12 cellular contexts compared by ENCODE assay signal in genomic region chr11:88320149-88320559, GRCh38. TPM values are rescaled to one million over a fixed set of nuclear protein-coding genes. Genes with fewer than 3 reads are reported as not detected.
DNase-seq lines count a peak whose midpoint lies in the region; ATAC-seq and TF ChIP-seq lines count a peak whose summit lies in the region.
"Had no signal": no experiment of that assay in that cellular context is flagged by ENCODE, and none has a peak within 500 bp of the region (broad histone marks: within the 10 kb centered on the region; RNA-seq: fewer than 3 reads in every experiment).

No MANE protein-coding gene starts in this region.

- no peak overlapping the region for H2BK12ac ChIP-seq in mesenchymal stem cell (ENCODE audit: low read length in 2 of 2)

- H2AK5ac ChIP-seq in mesenchymal stem cell (ENCODE audit: low read length, severe bottlenecking) = no peak overlapping the region

- H4K91ac ChIP-seq in mesenchymal stem cell (ENCODE audit: low read length) = no peak overlapping the region

- H3K27me3 ChIP-seq in BJ (ENCODE audit: control insufficient read depth, insufficient read depth, low read length) (no peaks in the 10 kb centered on the region), mesenchymal stem cell (ENCODE audit: control insufficient read depth in 1 of 2, insufficient read depth in 1 of 2, low read length in 2 of 2) (no peaks in the 10 kb centered on the region)

- peaks cover 1% of the 10 kb centered on the region for H3K4me1 ChIP-seq in mesenchymal stem cell (ENCODE audit: control insufficient read depth, insufficient read depth, low read depth, low read length)

- no peak overlapping the region for H3K4ac ChIP-seq in mesenchymal stem cell (ENCODE audit: low read depth in 1 of 2, low read length in 2 of 2)

- ATAC-seq in GM19324 (IDR thresholded peaks at IDR 0.05; ENCODE audit: low FRiP score, unreplicated experiment) = no peak
- ATAC-seq in HG03095 (IDR thresholded peaks at IDR 0.05; ENCODE audit: unreplicated experiment) = no peak
- ATAC-seq: naive thymus-derived CD4-positive, alpha-beta T cell; stimulated activated naive CD8-positive, alpha-beta T cell treated with anti-CD3 and anti-CD28 coated beads, Interleukin-15, Interleukin-2, amounts not matched to agents 100 U/mL and 50 U/mL, for 24 hours had no signal

- no peak overlapping the region for H2AFZ ChIP-seq in mesenchymal stem cell (ENCODE audit: low read depth, low read length)

- H2BK5ac ChIP-seq in mesenchymal stem cell (ENCODE audit: low read depth, low read length, poor library complexity, severe bottlenecking) = no peak overlapping the region

- no peak overlapping the region for H3K4me2 ChIP-seq in mesenchymal stem cell (ENCODE audit: low read length, poor library complexity, severe bottlenecking)

- H3K9ac ChIP-seq in mesenchymal stem cell (ENCODE audit: low read length) = peak overlapping the region; percentile 8

- H3K36me3 ChIP-seq in BJ (ENCODE audit: control insufficient read depth, insufficient read depth, low read length) = no peaks in the 10 kb centered on the region
- H3K36me3 ChIP-seq in mesenchymal stem cell (ENCODE audit: control insufficient read depth in 1 of 2, insufficient read depth in 2 of 2, low read depth in 1 of 2, low read length in 2 of 2) = peaks cover 0 to 13% of the 10 kb centered on the region in 2 experiments

- no peak overlapping the region for H3K14ac ChIP-seq in mesenchymal stem cell (ENCODE audit: low read length in 2 of 2)

- H3K27ac ChIP-seq in mesenchymal stem cell (ENCODE audit: low read length, poor library complexity, severe bottlenecking) = peak overlapping the region; percentile 57

- TF ChIP-seq CTCF in BJ (IDR thresholded peaks at IDR 0.05; ENCODE audit: insufficient read depth, low read depth, low read length) (no peak), HFF-Myc (IDR thresholded peaks at IDR 0.05; ENCODE audit: low read depth, low read length, missing control alignments) (no peak), cardiac fibroblast (IDR thresholded peaks at IDR 0.05; ENCODE audit: low read depth, low read length) (no peak)

- H2BK120ac ChIP-seq in mesenchymal stem cell (ENCODE audit: low read depth, low read length) = no peak overlapping the region

- H3K9me3 ChIP-seq in mesenchymal stem cell (ENCODE audit: control insufficient read depth, low read length) = no peaks in the 10 kb centered on the region

- peaks cover 8% of the 10 kb centered on the region for H3K79me1 ChIP-seq in mesenchymal stem cell (replicated peaks; ENCODE audit: low read length, poor library complexity, severe bottlenecking)

- DNase-seq in BJ (ENCODE audit: low read depth) (peak; percentile 87), HFF-Myc (ENCODE audit: extremely low read depth, low read depth) (peak; percentile 41), cardiac fibroblast (ENCODE audit: low read depth in 2 of 2) (peak; percentile 45 to 66), mesenchymal stem cell (peak; percentile 87), DMS79 treated with DMSO at 0.1 percent for 48 hours (lab: John Stamatoyannopoulos, UW) (no peak)
- DNase-seq in stimulated activated naive CD4-positive, alpha-beta T cell (lab: John Stamatoyannopoulos, UW) = no peak
- DNase-seq: activated T-cell treated with anti-CD3 and anti-CD28 coated beads, Interleukin-2, amount 50 U/mL, for 1 hour; central memory CD4-positive, alpha-beta T cell; naive thymus-derived CD4-positive, alpha-beta T cell; stimulated activated naive CD8-positive, alpha-beta T cell treated with anti-CD3 and anti-CD28 coated beads, Interleukin-15, Interleukin-2, amounts not matched to agents 100 U/mL and 50 U/mL, for 24 hours had no signal

- CTCF ChIA-PET in BJ (lab: Yijun Ruan, JAX) = no interaction called here

- no peak overlapping the region for H3K4me3 ChIP-seq in BJ (ENCODE audit: low read depth, low read length)
- no peak overlapping the region for H3K4me3 ChIP-seq in HFF-Myc (replicated peaks; ENCODE audit: low read depth, low read length)
- no peak overlapping the region for H3K4me3 ChIP-seq in cardiac fibroblast (replicated peaks in 1 of 2; ENCODE audit: low read depth in 2 of 2, low read length in 2 of 2)
- no peak overlapping the region for H3K4me3 ChIP-seq in mesenchymal stem cell (ENCODE audit: insufficient read depth in 1 of 2, low read depth in 1 of 2, low read length in 2 of 2)

- POLR2A ChIA-PET in BJ (lab: Charles Lee) = interaction anchor here (0.5 kb wide), 1 partner anchor 218 kb away, joined by 3 read pairs; no protein-coding TSS in a partner anchor

- H3K23ac ChIP-seq in mesenchymal stem cell (ENCODE audit: low read length in 2 of 2) = no peak overlapping the region

- WGBS in mesenchymal stem cell = 33% methylated on average over 2 of the region's 2 CpGs

- no peak overlapping the region for H2BK15ac ChIP-seq in mesenchymal stem cell (ENCODE audit: low read depth, poor library complexity, severe bottlenecking)

- H3K18ac ChIP-seq in mesenchymal stem cell (ENCODE audit: low read depth in 1 of 2, low read length in 2 of 2) = no peak overlapping the region

- H4K8ac ChIP-seq in mesenchymal stem cell (ENCODE audit: low read length) = no peak overlapping the region

RNA-seq across cellular contexts. Expression of gene CTSC, which starts 17.4 kb away (rescaled TPM):
- 175 and 224 TPM in 2 replicates for polyA plus RNA-seq in BJ (2011; rRNA removed)
- 58.6 and 65.6 TPM in 2 replicates for polyA minus RNA-seq in BJ (2011; rRNA and poly(A)+ RNA removed)
- 491 TPM for polyA plus RNA-seq in mesenchymal stem cell (2013, experiment 1 of 2)
- polyA plus RNA-seq in mesenchymal stem cell (2013, experiment 2 of 2) = 516 TPM

Comparison
In these comparisons a context has a peak if more than half of its experiments do, and no peak if none do; other contexts are left out.
1. DNase-seq: peak in BJ (single experiment), HFF-Myc (single experiment), cardiac fibroblast (2 of 2) and mesenchymal stem cell (single experiment); none in stimulated activated naive CD4-positive, alpha-beta T cell (0 of 6) and DMS79 treated with DMSO at 0.1 percent for 48 hours (single experiment).